ENCODE assay signal across 26 cellular contexts in genomic region chr6:142339969-142340368, GRCh38. TPM values are rescaled to one million over a fixed set of nuclear protein-coding genes. Genes with fewer than 3 reads are reported as not detected.
"Had no signal": no experiment of that assay in that cellular context is flagged by ENCODE, and none has a peak within 500 bp of the region (broad histone marks: within the 10 kb centered on the region; RNA-seq: fewer than 3 reads in every experiment).

No MANE protein-coding gene starts in this region.

- DNase-seq: activated B cell treated with CpG ODN at 0.5 μM for 24 hours; activated CD4-positive, alpha-beta T cell treated with anti-CD3 and anti-CD28 coated beads for 1 hour; activated CD4-positive, alpha-beta T cell treated with anti-CD3 and anti-CD28 coated beads, Interleukin-2, amount 10 ng/mL, durations not matched to agents 24 days and 14 days; activated CD4-positive, alpha-beta T cell treated with anti-CD3 and anti-CD28 coated beads, Interleukin-2, amount 50 U/mL, for 48 hours; activated CD8-positive, alpha-beta memory T cell treated with anti-CD3 and anti-CD28 coated beads, Interleukin-2, amount 10 ng/mL, durations not matched to agents 7 days and 5 days; activated effector memory CD4-positive, alpha-beta T cell treated with Interleukin-2 at 50 U/mL for 16 hours; activated naive CD4-positive, alpha-beta T cell; activated T-cell treated with anti-CD3 and anti-CD28 coated beads, Interleukin-2, amount 50 U/mL, for 24 hours; amniotic stem cell; Karpas-422; NCI-H1048; NCI-H146; NCI-H187 treated with DMSO at 0.1 percent for 48 hours; NCI-H2081 treated with DMSO at 0.1 percent for 48 hours; NCI-H2171 treated with DMSO at 0.1 percent for 48 hours; NCI-H226; NCI-H526; NCI-H82; PC-3; SHP77 treated with DMSO at 0.1 percent for 48 hours had no signal

- H3K4me1 ChIP-seq: ascending aorta had no signal

- H3K27ac Mint-ChIP-seq: activated B cell treated with CpG ODN at 0.5 μM for 24 hours; activated CD4-positive, alpha-beta T cell treated with anti-CD3 and anti-CD28 coated beads, Interleukin-2, amount 10 ng/mL, durations not matched to agents 24 days and 14 days; activated CD8-positive, alpha-beta memory T cell treated with anti-CD3 and anti-CD28 coated beads, Interleukin-2, amount 10 ng/mL, durations not matched to agents 7 days and 5 days; activated naive CD4-positive, alpha-beta T cell treated with anti-CD3 and anti-CD28 coated beads, Interleukin-2, amount 50 U/mL, for 24 hours; activated T-cell treated with anti-CD3 and anti-CD28 coated beads, Interleukin-2, amount 50 U/mL, for 24 hours; activated T-helper 1 cell treated with anti-CD3 and anti-CD28 coated beads, Interleukin-12 subunit alpha, Interleukin-12 subunit beta, Interleukin-2, Interleukin-4 antibody, amounts not matched to agents 30 ng/mL and 10 ng/mL and 1 ng/mL, durations not matched to agents 14 hours and 24 hours and 36 hours; brain; T-helper 1 cell treated with Interleukin-12 subunit alpha and Interleukin-12 subunit beta and Interleukin-4 antibody, amounts not matched to agents 30 μg/mL and 1 μg/mL, for 36 hours had no signal

- ATAC-seq: activated CD8-positive, alpha-beta memory T cell treated with anti-CD3 and anti-CD28 coated beads, Interleukin-2, amount 10 ng/mL, durations not matched to agents 7 days and 5 days; K562; PC-3 had no signal

- H3K27me3 ChIP-seq: ascending aorta had no signal

- H3K27ac ChIP-seq: ascending aorta had no signal

- H3K27me3 Mint-ChIP-seq: activated B cell treated with CpG ODN at 0.5 μM for 24 hours, brain had no signal

- H3K9me3 ChIP-seq: ascending aorta had no signal

- H3K4me1 Mint-ChIP-seq: activated B cell treated with CpG ODN at 0.5 μM for 24 hours; activated CD4-positive, alpha-beta T cell treated with anti-CD3 and anti-CD28 coated beads, Interleukin-2, amount 10 ng/mL, durations not matched to agents 24 days and 14 days; activated CD8-positive, alpha-beta memory T cell treated with anti-CD3 and anti-CD28 coated beads, Interleukin-2, amount 10 ng/mL, durations not matched to agents 7 days and 5 days; activated naive CD4-positive, alpha-beta T cell treated with anti-CD3 and anti-CD28 coated beads, Interleukin-2, amount 50 U/mL, for 24 hours had no signal

- H3K36me3 Mint-ChIP-seq: activated CD8-positive, alpha-beta memory T cell treated with anti-CD3 and anti-CD28 coated beads, Interleukin-2, amount 10 ng/mL, durations not matched to agents 7 days and 5 days; brain had no signal

- H3K4me3 ChIP-seq: ascending aorta, K562 had no signal

- H3K4me3 Mint-ChIP-seq: activated B cell treated with CpG ODN at 0.5 μM for 24 hours; activated CD4-positive, alpha-beta T cell treated with anti-CD3 and anti-CD28 coated beads, Interleukin-2, amount 10 ng/mL, durations not matched to agents 24 days and 14 days; activated CD8-positive, alpha-beta memory T cell treated with anti-CD3 and anti-CD28 coated beads, Interleukin-2, amount 10 ng/mL, durations not matched to agents 7 days and 5 days; activated naive CD4-positive, alpha-beta T cell treated with anti-CD3 and anti-CD28 coated beads, Interleukin-2, amount 50 U/mL, for 24 hours; activated T-cell treated with anti-CD3 and anti-CD28 coated beads, Interleukin-2, amount 50 U/mL, for 24 hours; activated T-helper 1 cell treated with anti-CD3 and anti-CD28 coated beads, Interleukin-12 subunit alpha, Interleukin-12 subunit beta, Interleukin-2, Interleukin-4 antibody, amounts not matched to agents 30 ng/mL and 10 ng/mL and 1 ng/mL, durations not matched to agents 14 hours and 24 hours and 36 hours; brain; T-helper 1 cell treated with Interleukin-12 subunit alpha and Interleukin-12 subunit beta and Interleukin-4 antibody, amounts not matched to agents 30 μg/mL and 1 μg/mL, for 36 hours had no signal

- H3K9me3 Mint-ChIP-seq: activated B cell treated with CpG ODN at 0.5 μM for 24 hours; activated CD4-positive, alpha-beta T cell treated with anti-CD3 and anti-CD28 coated beads, Interleukin-2, amount 10 ng/mL, durations not matched to agents 24 days and 14 days; activated naive CD4-positive, alpha-beta T cell treated with anti-CD3 and anti-CD28 coated beads, Interleukin-2, amount 50 U/mL, for 24 hours; activated T-cell treated with anti-CD3 and anti-CD28 coated beads, Interleukin-2, amount 50 U/mL, for 24 hours; activated T-helper 1 cell treated with anti-CD3 and anti-CD28 coated beads, Interleukin-12 subunit alpha, Interleukin-12 subunit beta, Interleukin-2, Interleukin-4 antibody, amounts not matched to agents 30 ng/mL and 10 ng/mL and 1 ng/mL, durations not matched to agents 14 hours and 24 hours and 36 hours; brain; T-helper 1 cell treated with Interleukin-12 subunit alpha and Interleukin-12 subunit beta and Interleukin-4 antibody, amounts not matched to agents 30 μg/mL and 1 μg/mL, for 36 hours had no signal

- H3K36me3 ChIP-seq: ascending aorta had no signal

RNA-seq across cellular contexts. Expression of gene ADGRG6, which starts 38.2 kb away (rescaled TPM):
- total RNA-seq: activated B cell treated with CpG ODN at 0.5 μM for 24 hours; activated CD4-positive, alpha-beta T cell treated with anti-CD3 and anti-CD28 coated beads, Interleukin-2, amount 10 ng/mL, durations not matched to agents 24 days and 14 days; activated T-helper 1 cell treated with anti-CD3 and anti-CD28 coated beads, Interleukin-12 subunit alpha, Interleukin-12 subunit beta, Interleukin-2, Interleukin-4 antibody, amounts not matched to agents 30 ng/mL and 10 ng/mL and 1 ng/mL, durations not matched to agents 14 hours and 24 hours and 36 hours had no signal
